In the genomic region with DNA sequence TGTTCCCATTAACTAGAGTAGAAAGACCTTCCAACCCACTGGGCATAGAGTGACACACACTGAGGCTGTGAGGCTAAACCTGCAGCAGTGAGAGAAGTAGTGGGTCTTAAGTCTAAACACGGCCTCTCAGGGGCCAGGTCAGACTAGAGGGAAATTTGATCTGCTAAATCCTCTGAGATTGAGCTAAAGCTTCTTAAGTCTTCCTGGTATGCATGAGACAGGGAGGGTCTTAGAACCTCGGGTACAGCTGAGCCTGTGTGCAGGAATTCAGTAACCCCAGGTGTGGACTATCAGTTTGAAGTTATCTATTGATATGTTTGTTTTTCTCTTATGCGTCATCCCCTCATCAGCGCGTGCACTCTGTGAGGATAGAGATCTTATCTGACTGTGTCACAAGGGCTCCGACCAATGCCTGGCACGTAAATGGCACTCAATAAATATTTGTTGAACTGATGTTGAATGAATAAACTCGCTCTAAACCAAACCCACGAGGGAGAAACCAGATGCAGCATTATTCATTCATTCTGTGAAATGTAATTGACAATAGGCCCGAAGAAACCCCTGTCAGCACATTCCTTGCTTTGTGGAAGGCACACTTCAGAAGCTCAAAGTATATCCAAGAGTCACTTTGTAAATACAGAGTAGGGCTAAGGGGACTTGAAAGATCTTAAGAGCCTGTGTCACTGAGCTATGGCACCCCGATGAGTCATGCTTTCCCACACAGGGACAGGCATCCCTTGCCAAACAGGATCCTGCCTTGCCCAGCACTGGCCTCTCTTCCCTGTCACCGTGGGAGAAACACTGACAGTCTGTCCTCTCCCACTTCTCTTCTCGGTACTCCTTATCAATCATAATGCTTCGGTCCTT, we compare ENCODE assay signal across 8 cellular contexts. TPM values are rescaled to one million over a fixed set of nuclear protein-coding genes. Genes with fewer than 3 reads are reported as not detected.
DNase-seq lines count a peak whose midpoint lies in the region; FAIRE-seq and TF ChIP-seq lines count a peak whose summit lies in the region.

No MANE protein-coding gene starts in this region.

- no peaks in the 10 kb centered on the region for H3K36me3 ChIP-seq in duodenal mucosa (ENCODE audit: control insufficient read depth in 1 of 2, insufficient read depth in 2 of 2, low read length in 2 of 2)

- peaks cover 23 to 25% of the 10 kb centered on the region in 2 donors for H3K4me1 ChIP-seq in duodenal mucosa (ENCODE audit: control insufficient read depth in 1 of 2, insufficient read depth in 2 of 2, low read length in 2 of 2)

- H3K27ac ChIP-seq in duodenal mucosa (ENCODE audit: low read depth, low read length) = peak overlapping the region; percentile 1

- no peaks in the 10 kb centered on the region for H3K27me3 ChIP-seq in duodenal mucosa (ENCODE audit: control insufficient read depth in 1 of 2, insufficient read depth in 2 of 2, low read length in 2 of 2)

- DNase-seq in D721Med (ENCODE audit: insufficient read length, low spot score) (peak; percentile 76), NCI-H460 (ENCODE audit: extremely low read depth, low read depth) (peak; percentile 95), myocyte (ENCODE audit: low read depth) (peak; percentile 78), midbrain (lab: John Stamatoyannopoulos, UW) (no peak), NCI-H2081 treated with DMSO at 0.1 percent for 48 hours (lab: John Stamatoyannopoulos, UW) (no peak), middle frontal gyrus (ENCODE audit: extremely low spot score, low spot score) (no peak)
- DNase-seq in activated CD4-positive, CD25-positive, alpha-beta regulatory T cell treated with anti-CD3 and anti-CD28 coated beads, Interleukin-2, amount 50 U/mL, for 72 hours = no peak

- TF ChIP-seq CTCF in D721Med (IDR thresholded peaks at IDR 0.05; ENCODE audit: insufficient read depth, missing control alignments) = no peak

- H3K9me3 ChIP-seq in duodenal mucosa (ENCODE audit: control insufficient read depth in 1 of 2, low read length in 2 of 2) = peaks cover 3 to 6% of the 10 kb centered on the region in 2 donors

- FAIRE-seq in D721Med (lab: Jason Lieb, UNC) = no peak

- peak overlapping the region in 1 of 2 donors; percentile 23 for H3K4me3 ChIP-seq in duodenal mucosa (ENCODE audit: low read depth in 1 of 2, low read length in 2 of 2)

- peak overlapping the region in 1 of 2 donors; percentile 29 for H3K9ac ChIP-seq in duodenal mucosa (ENCODE audit: low read depth in 1 of 2, low read length in 2 of 2)

RNA-seq across cellular contexts. Expression of gene RAB10, which starts 21.7 kb away (rescaled TPM):
- 256 and 270 TPM in 2 replicates for total RNA-seq in NCI-H460 (2014; rRNA removed; shearing (Covaris generic))
- polyA plus RNA-seq in NCI-H460 (2014; cell fraction: nucleus; rRNA removed) = 78.5 and 122 TPM in 2 replicates
- 139 and 157 TPM in 2 replicates for total RNA-seq in myocyte
- 102 TPM for polyA plus RNA-seq in myocyte (2012)

RNA-seq across cellular contexts. Expression of gene KIF3C, which starts 29.9 kb away (rescaled TPM):
- 5.2 and 6.9 TPM in 2 replicates for total RNA-seq in NCI-H460 (2014; rRNA removed; shearing (Covaris generic))
- 3.8 and 6.8 TPM in 2 replicates for polyA plus RNA-seq in NCI-H460 (2014; cell fraction: nucleus; rRNA removed)
- 5.4 and 8.6 TPM in 2 replicates for total RNA-seq in myocyte
- polyA plus RNA-seq in myocyte (2012) = 35.3 TPM

Comparison
In these comparisons a context has a peak if more than half of its experiments do, and no peak if none do; other contexts are left out.
1. DNase-seq: peak in D721Med (single experiment), NCI-H460 (single experiment) and myocyte (single experiment); none in midbrain (single experiment), NCI-H2081 treated with DMSO at 0.1 percent for 48 hours (single experiment), activated CD4-positive, CD25-positive, alpha-beta regulatory T cell treated with anti-CD3 and anti-CD28 coated beads, Interleukin-2, amount 50 U/mL, for 72 hours (single experiment) and middle frontal gyrus (single experiment).